ENCODE assay signal across 8 cellular contexts in genomic region chr1:89997152-89997551, GRCh38. TPM values are rescaled to one million over a fixed set of nuclear protein-coding genes. Genes with fewer than 3 reads are reported as not detected.
A peak's percentile ranks its signal among the peaks of the same experiment; 100 is the strongest.
DNase-seq lines count a peak whose midpoint lies in the region; ATAC-seq and TF ChIP-seq lines count a peak whose summit lies in the region.
"Not testable (repeated sequence)": the region's sequence is repeated elsewhere in the genome, so short reads cannot be mapped to it uniquely, and the experiment has no call there.

No MANE protein-coding gene starts in this region.

- not testable (repeated sequence) for H3K36me3 ChIP-seq in BE2C; smooth muscle cell (ENCODE audit: low read depth)
- H3K36me3 ChIP-seq in HEK293 (ENCODE audit: control insufficient read depth in 2 of 2, insufficient read depth in 1 of 2, low read length in 2 of 2) (peaks cover 12 to 27% of the 10 kb centered on the region in 2 experiments), PC-9 (ENCODE audit: low read depth) (peaks cover 55% of the 10 kb centered on the region)

- H3K4me3 Mint-ChIP-seq in activated T-cell treated with anti-CD3 and anti-CD28 coated beads, Interleukin-2, amount 50 U/mL, for 24 hours, result peak overlapping the region; percentile 98
- peak overlapping the region; percentile 93 for H3K4me3 Mint-ChIP-seq in glutamatergic neuron (ENCODE audit: unreplicated experiment)
- H3K4me3 Mint-ChIP-seq in naive thymus-derived CD8-positive, alpha-beta T cell, result peak overlapping the region in 9 of 10 donors; percentile 14 to 100 (median 59)

- WGBS in smooth muscle cell (ENCODE audit: low lambda C conversion rate), result 90% methylated on average over 4 of the region's 4 CpGs

- peak overlapping the region; percentile 84; the same call in 1 of the 2 replicates for H3K4me3 ChIP-seq in BE2C (ENCODE audit: low read depth, low read length)
- H3K4me3 ChIP-seq in HEK293 (ENCODE audit: low read depth, low read length), result peak overlapping the region; percentile 100; the same call in 1 of the 2 replicates
- H3K4me3 ChIP-seq in PC-9, result peak overlapping the region; percentile 70
- H3K4me3 ChIP-seq in choroid plexus epithelial cell (ENCODE audit: low read depth, low read length), result peak overlapping the region; percentile 95
- H3K4me3 ChIP-seq in smooth muscle cell, result peak overlapping the region; percentile 88

- H3K9me2 ChIP-seq in PC-9 (ENCODE audit: insufficient read depth), result not testable (repeated sequence)

- not testable (repeated sequence) for DNase-seq in BE2C; PC-9; activated T-cell treated with anti-CD3 and anti-CD28 coated beads, Interleukin-2, amount 50 U/mL, for 24 hours; choroid plexus epithelial cell (ENCODE audit: low read depth); glutamatergic neuron; naive thymus-derived CD8-positive, alpha-beta T cell; smooth muscle cell (lab: John Stamatoyannopoulos, UW; ENCODE audit: unreplicated experiment)

- not testable (repeated sequence) for H3K27me3 Mint-ChIP-seq in activated T-cell treated with anti-CD3 and anti-CD28 coated beads, Interleukin-2, amount 50 U/mL, for 24 hours; glutamatergic neuron (ENCODE audit: unreplicated experiment); naive thymus-derived CD8-positive, alpha-beta T cell

- H3K9ac ChIP-seq in smooth muscle cell (ENCODE audit: low read depth), result not testable (repeated sequence)

- H3K79me2 ChIP-seq in PC-9 (ENCODE audit: low read depth) (peaks cover 82% of the 10 kb centered on the region), smooth muscle cell (ENCODE audit: low read depth) (peaks cover 68% of the 10 kb centered on the region)

- peak overlapping the region; percentile 23 for H3K27ac Mint-ChIP-seq in activated T-cell treated with anti-CD3 and anti-CD28 coated beads, Interleukin-2, amount 50 U/mL, for 24 hours
- H3K27ac Mint-ChIP-seq in glutamatergic neuron (ENCODE audit: unreplicated experiment), result peak overlapping the region; percentile 35
- peak overlapping the region in 4 of 10 donors; percentile 12 to 89 (median 50) for H3K27ac Mint-ChIP-seq in naive thymus-derived CD8-positive, alpha-beta T cell

- ATAC-seq in naive thymus-derived CD8-positive, alpha-beta T cell, result not testable (repeated sequence)

- H3K27me3 ChIP-seq in BE2C; PC-9 (ENCODE audit: insufficient read depth, low read depth); smooth muscle cell (ENCODE audit: low read depth): not testable (repeated sequence)

- POLR2A ChIA-PET in HEK293 (lab: Yijun Ruan, JAX); PC-9 (lab: Charles Lee; ENCODE audit: unreplicated experiment); naive thymus-derived CD8-positive, alpha-beta T cell (lab: Charles Lee): not testable (repeated sequence)

- not testable (repeated sequence) for H3K4me1 ChIP-seq in BE2C
- H3K4me1 ChIP-seq in HEK293 (ENCODE audit: control insufficient read depth, insufficient read depth, low read length) (peaks cover 15% of the 10 kb centered on the region), PC-9 (replicated peaks; ENCODE audit: insufficient read depth) (peaks cover 76% of the 10 kb centered on the region), smooth muscle cell (ENCODE audit: low read depth) (peaks cover 32% of the 10 kb centered on the region)

- not testable (repeated sequence) for H2AFZ ChIP-seq in PC-9; smooth muscle cell (ENCODE audit: low read depth)

- peaks cover 51% of the 10 kb centered on the region for H3K4me1 Mint-ChIP-seq in activated T-cell treated with anti-CD3 and anti-CD28 coated beads, Interleukin-2, amount 50 U/mL, for 24 hours (ENCODE audit: low read depth)
- peaks cover 55% of the 10 kb centered on the region for H3K4me1 Mint-ChIP-seq in glutamatergic neuron (ENCODE audit: low read depth, unreplicated experiment)
- H3K4me1 Mint-ChIP-seq in naive thymus-derived CD8-positive, alpha-beta T cell, result peaks cover 22 to 62% (median 50%) of the 10 kb centered on the region in 4 donors

- H3K36me3 Mint-ChIP-seq in activated T-cell treated with anti-CD3 and anti-CD28 coated beads, Interleukin-2, amount 50 U/mL, for 24 hours (ENCODE audit: low read depth), result peaks cover 54% of the 10 kb centered on the region
- not testable (repeated sequence) for H3K36me3 Mint-ChIP-seq in glutamatergic neuron (ENCODE audit: unreplicated experiment)
- peaks cover 0 to 28% (median 4%) of the 10 kb centered on the region in 3 donors for H3K36me3 Mint-ChIP-seq in naive thymus-derived CD8-positive, alpha-beta T cell

- not testable (repeated sequence) for BruUV-seq in PC-9 (replicated peaks; lab: Mats Ljungman, UMichigan)

- CTCF ChIA-PET in HEK293 (lab: Yijun Ruan, JAX), result interaction anchor here (1.3 kb wide), 1 partner anchor 9 kb away, joined by 4 read pairs; no protein-coding TSS in a partner anchor
- CTCF ChIA-PET in PC-9 (lab: Charles Lee), result not testable (repeated sequence)

- intact Hi-C loops in PC-9 (cut with micrococcal nuclease; ENCODE audit: unreplicated experiment), result loop anchor here (10.0 kb wide), 2 partner anchors 362 to 392 kb away; partner anchors contain the start of gene LRRC8C

- not testable (repeated sequence) for TF ChIP-seq CTCF in BE2C (IDR thresholded peaks at IDR 0.05; ENCODE audit: low read depth, low read length); HEK293 (tag by site-specific recombination; IDR thresholded peaks at IDR 0.05); PC-9 (conservative IDR thresholded peaks at IDR 0.05); choroid plexus epithelial cell (conservative IDR thresholded peaks at IDR 0.05; ENCODE audit: low read depth, low read length); glutamatergic neuron (IDR thresholded peaks at IDR 0.05; ENCODE audit: partially characterized antibody, unreplicated experiment); smooth muscle cell (IDR thresholded peaks at IDR 0.05; ENCODE audit: borderline replicate concordance, insufficient read depth, poor library complexity, severe bottlenecking)

- not testable (repeated sequence) for H3K9me3 Mint-ChIP-seq in activated T-cell treated with anti-CD3 and anti-CD28 coated beads, Interleukin-2, amount 50 U/mL, for 24 hours; glutamatergic neuron (ENCODE audit: unreplicated experiment); naive thymus-derived CD8-positive, alpha-beta T cell

- peaks cover 61% of the 10 kb centered on the region for H4K20me1 ChIP-seq in PC-9 (ENCODE audit: insufficient read depth)
- H4K20me1 ChIP-seq in smooth muscle cell (ENCODE audit: low read depth), result peaks cover 65% of the 10 kb centered on the region

- not testable (repeated sequence) for H3K27ac ChIP-seq in HEK293 (ENCODE audit: extremely low read depth, low read depth, low read length); smooth muscle cell (ENCODE audit: low read depth)
- peak overlapping the region; percentile 87; the same call in 1 of the 2 replicates for H3K27ac ChIP-seq in PC-9

- H3K4me2 ChIP-seq in PC-9 (peak overlapping the region; percentile 98), smooth muscle cell (peak overlapping the region; percentile 90)

- peaks cover 32% of the 10 kb centered on the region; the same call in 1 of the 2 replicates for H3F3A ChIP-seq in PC-9 (ENCODE audit: insufficient read depth, low read depth)
- H3F3A ChIP-seq in smooth muscle cell (ENCODE audit: low read depth), result not testable (repeated sequence)

- not testable (repeated sequence) for H3K9me3 ChIP-seq in BE2C; HEK293 (ENCODE audit: control insufficient read depth, insufficient read depth, low read depth, low read length); PC-9 (ENCODE audit: insufficient read depth, low read depth); smooth muscle cell (replicated peaks; ENCODE audit: low read depth)

TF ChIP-seq in HEK293, 187 proteins besides CTCF, POLR2A, EP300 and RAD21:
- peak; percentile 35; the same call in 1 of the 2 replicates for TF ChIP-seq ZNF585B (tag by site-specific recombination; IDR thresholded peaks at IDR 0.05)
TF ChIP-seq in HEK293: peak in this region for 1; not testable (repeated sequence) for 186.

RNA-seq across cellular contexts. Expression of gene ZNF326, which starts 2.2 kb away (rescaled TPM):
- polyA plus RNA-seq in BE2C (2012; ENCODE audit: insufficient read depth, insufficient read length, low read depth), result 16.4 TPM
- total RNA-seq in PC-9 (2021) (23.2 and 26.2 TPM in 2 replicates), glutamatergic neuron (ENCODE audit: unreplicated experiment) (57.8 TPM), smooth muscle cell (11.3 and 12.8 TPM in 2 replicates)
- 10 to 100 TPM; 26.5 to 27.3 TPM for total RNA-seq in naive thymus-derived CD8-positive, alpha-beta T cell
- 1 to 10 TPM; 4.3 to 6.0 (median 5.1) TPM for polyA plus RNA-seq in naive thymus-derived CD8-positive, alpha-beta T cell
- polyA plus RNA-seq in smooth muscle cell, result 7.7 and 11.9 TPM in 2 replicates
